Comparison of ENCODE assay signal across 9 cellular contexts in the genomic region with DNA sequence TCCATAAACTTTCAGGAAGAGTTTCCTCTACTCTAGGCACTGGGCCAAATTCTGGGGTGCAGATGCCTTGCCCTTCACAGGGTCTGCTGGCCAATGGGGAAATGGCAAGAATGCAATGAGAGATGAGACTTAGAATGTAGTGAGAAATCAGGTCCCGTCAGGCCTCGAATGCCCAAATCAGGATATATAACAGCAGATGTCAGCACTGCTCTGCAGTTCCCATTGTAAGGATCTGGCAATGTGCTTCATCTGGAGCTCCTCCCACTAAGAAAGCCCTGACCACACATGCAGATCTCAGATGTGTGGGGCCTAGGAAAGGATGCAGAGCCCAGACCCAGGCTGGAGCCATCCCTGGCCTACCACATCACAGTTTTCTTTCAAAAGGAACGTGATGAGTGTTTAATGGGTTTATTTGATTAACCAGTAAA. TPM values are rescaled to one million over a fixed set of nuclear protein-coding genes. Genes with fewer than 3 reads are reported as not detected.
DNase-seq lines count a peak whose midpoint lies in the region; ATAC-seq and TF ChIP-seq lines count a peak whose summit lies in the region.
"Had no signal": no experiment of that assay in that cellular context is flagged by ENCODE, and none has a peak within 500 bp of the region (broad histone marks: within the 10 kb centered on the region; RNA-seq: fewer than 3 reads in every experiment).

No MANE protein-coding gene starts in this region.

- CTCF ChIA-PET in Panc1 (lab: Charles Lee), result interaction anchor here (0.5 to 1.0 kb wide), 3 partner anchors 30 to 205 kb away, joined by 3 to 5 read pairs (median 3); no protein-coding TSS in a partner anchor

- intact Hi-C loops in Panc1 (cut with micrococcal nuclease; ENCODE audit: unreplicated experiment), result no loop called here
- intact Hi-C loops in esophagus squamous epithelium (cut with DNase I), result no loop called here

- in situ Hi-C loops in Panc1 (cut with HindIII; ENCODE audit: low pct_unique_long_range_greater_than_20kb, low sequenced_read_pairs), result no loop called here

- POLR2A ChIA-PET in Panc1 (lab: Charles Lee), result no interaction called here

- peaks cover 54% of the 10 kb centered on the region for H3K36me3 Mint-ChIP-seq in nephron (ENCODE audit: low read depth)
- H3K36me3 Mint-ChIP-seq in activated T-helper 17 cell treated with anti-CD3 and anti-CD28 coated beads, Interleukin-2, amount 50 U/mL, for 72 hours (ENCODE audit: low read depth), result no peaks in the 10 kb centered on the region
- H3K36me3 Mint-ChIP-seq: activated naive CD8-positive, alpha-beta T cell had no signal

- BruUV-seq in Panc1 (replicated peaks; lab: Mats Ljungman, UMichigan), result no TSS peak

- peak overlapping the region; percentile 59 for H3K27ac ChIP-seq in Panc1 (ENCODE audit: low read length)
- no peak overlapping the region for H3K27ac ChIP-seq in esophagus squamous epithelium

- H3K9me3 Mint-ChIP-seq in nephron, result no peaks in the 10 kb centered on the region
- no peaks in the 10 kb centered on the region for H3K9me3 Mint-ChIP-seq in activated T-helper 17 cell treated with anti-CD3 and anti-CD28 coated beads, Interleukin-2, amount 50 U/mL, for 72 hours

- H3K4me3 Mint-ChIP-seq in nephron, result peak overlapping the region in 2 of 3 experiments; percentile 37 to 53
- H3K4me3 Mint-ChIP-seq in activated T-helper 17 cell treated with anti-CD3 and anti-CD28 coated beads, Interleukin-2, amount 50 U/mL, for 72 hours, result no peak overlapping the region
- H3K4me3 Mint-ChIP-seq: activated naive CD8-positive, alpha-beta T cell had no signal

- peaks cover 39% of the 10 kb centered on the region for H3K4me1 Mint-ChIP-seq in nephron
- peaks cover 4% of the 10 kb centered on the region for H3K4me1 Mint-ChIP-seq in activated T-helper 17 cell treated with anti-CD3 and anti-CD28 coated beads, Interleukin-2, amount 50 U/mL, for 72 hours

- DNase-seq in DMS 273 (lab: John Stamatoyannopoulos, UW; ENCODE audit: unreplicated experiment) (peak; percentile 87), Panc1 (ENCODE audit: low read depth, low spot score) (no peak), esophagus squamous epithelium (lab: John Stamatoyannopoulos, UW) (no peak), NCI-H2227 treated with DMSO at 0.1 percent for 48 hours (lab: John Stamatoyannopoulos, UW) (no peak)
- no peak for DNase-seq in stimulated activated naive CD4-positive, alpha-beta T cell treated with Interleukin-2 at 50 U/mL for 16 hours (lab: John Stamatoyannopoulos, UW)

- peaks cover 55% of the 10 kb centered on the region for H3K4me1 ChIP-seq in Panc1 (ENCODE audit: control insufficient read depth, insufficient read depth, low read length)
- H3K4me1 ChIP-seq in esophagus squamous epithelium, result peaks cover 4 to 40% (median 9%) of the 10 kb centered on the region in 3 donors

- H3K4me3 ChIP-seq in Panc1 (ENCODE audit: low read depth in 2 of 2, low read length in 2 of 2) (no peak overlapping the region), esophagus squamous epithelium (no peak overlapping the region)

- no peaks in the 10 kb centered on the region for H3K27me3 Mint-ChIP-seq in nephron (ENCODE audit: low read depth)
- peaks cover 10% of the 10 kb centered on the region for H3K27me3 Mint-ChIP-seq in activated T-helper 17 cell treated with anti-CD3 and anti-CD28 coated beads, Interleukin-2, amount 50 U/mL, for 72 hours

- TF ChIP-seq CTCF in Panc1 (IDR thresholded peaks at IDR 0.05) (peak; percentile 55), esophagus squamous epithelium (IDR thresholded peaks at IDR 0.05) (peak in 5 of 6 experiments; percentile 11 to 52 (median 41)), nephron (IDR thresholded peaks at IDR 0.05; ENCODE audit: unreplicated experiment in 3 of 3) (peak in 2 of 3 experiments; percentile 26 to 28)

- peak; percentile 64; the same call in 1 of the 2 replicates for ATAC-seq in Panc1
- ATAC-seq in HG02981 (IDR thresholded peaks at IDR 0.05; ENCODE audit: unreplicated experiment), result no peak
- no peak for ATAC-seq in activated T-helper 17 cell treated with anti-CD3 and anti-CD28 coated beads, Interleukin-2, amount 50 U/mL, for 72 hours (replicated peaks)

- peak overlapping the region; percentile 87 to 98 (median 91) for H3K27ac Mint-ChIP-seq in nephron
- H3K27ac Mint-ChIP-seq in activated T-helper 17 cell treated with anti-CD3 and anti-CD28 coated beads, Interleukin-2, amount 50 U/mL, for 72 hours, result no peak overlapping the region
- H3K27ac Mint-ChIP-seq: activated naive CD8-positive, alpha-beta T cell had no signal

- H3K36me3 ChIP-seq in Panc1 (ENCODE audit: control insufficient read depth, insufficient read depth, low read length), result no peaks in the 10 kb centered on the region; the same call in 1 of the 2 replicates
- peaks cover 0 to 21% (median 0%) of the 10 kb centered on the region in 3 donors for H3K36me3 ChIP-seq in esophagus squamous epithelium

- H3K9me3 ChIP-seq in Panc1 (ENCODE audit: control insufficient read depth, insufficient read depth, low read depth, low read length) (no peaks in the 10 kb centered on the region), esophagus squamous epithelium (no peaks in the 10 kb centered on the region)

- no peaks in the 10 kb centered on the region for H3K27me3 ChIP-seq in Panc1 (ENCODE audit: control insufficient read depth, insufficient read depth, low read length)
- no peaks in the 10 kb centered on the region for H3K27me3 ChIP-seq in esophagus squamous epithelium

- WGBS in esophagus squamous epithelium, 2 donors, result 23 to 30% methylated on average over 3 of the region's 3 CpGs

- no peak for TF ChIP-seq POLR2A in esophagus squamous epithelium (IDR thresholded peaks at IDR 0.05)

RNA-seq across cellular contexts. Expression of a gene that starts 13.9 kb away (rescaled TPM):
- total RNA-seq in Panc1 (2021; ENCODE audit: unreplicated experiment) (62.1 TPM), esophagus squamous epithelium (10 to 100 TPM; 10.0 to 21.7 (median 16.9) TPM)
- 44.4 TPM for polyA plus RNA-seq in Panc1 (2012; ENCODE audit: insufficient read length)
- 1 to 10 TPM in 1 of 2 donors, under 1 TPM in 1; 0.73 to 1.5 TPM for total RNA-seq in activated T-helper 17 cell treated with anti-CD3 and anti-CD28 coated beads, Interleukin-2, amount 50 U/mL, for 72 hours

RNA-seq across cellular contexts. Expression of a gene that starts 16.0 kb away (rescaled TPM):
- total RNA-seq in Panc1 (2021; ENCODE audit: unreplicated experiment) (311 TPM), esophagus squamous epithelium (100 to 1,000 TPM in 2 of 4 donors, 10 to 100 TPM in 1, 1 to 10 TPM in 1; 4.5 to 210 (median 92.7) TPM)
- 316 TPM for polyA plus RNA-seq in Panc1 (2012; ENCODE audit: insufficient read length)
- total RNA-seq in activated T-helper 17 cell treated with anti-CD3 and anti-CD28 coated beads, Interleukin-2, amount 50 U/mL, for 72 hours, result not detected

Comparison
In these comparisons a context has a peak if more than half of its experiments do, and no peak if none do; other contexts are left out.
1. RNA of a gene that starts 13.9 kb away (total RNA-seq): 62.1 TPM in Panc1 (single experiment) and 10.0 to 21.7 TPM in esophagus squamous epithelium; 0.73 to 1.5 TPM in activated T-helper 17 cell treated with anti-CD3 and anti-CD28 coated beads, Interleukin-2, amount 50 U/mL, for 72 hours; every median in the first group is over 4 times any median in the second.
2. RNA of a gene that starts 16.0 kb away (total RNA-seq): 311 TPM in Panc1 (single experiment) and 4.5 to 210 TPM in esophagus squamous epithelium; not detected in activated T-helper 17 cell treated with anti-CD3 and anti-CD28 coated beads, Interleukin-2, amount 50 U/mL, for 72 hours; every median in the first group is over 4 times any median in the second.
3. Peak in every context shown above with its lines, with median percentiles within 50 percentile points of each other: CTCF ChIP-seq.